ENCODE assay signal across 10 cellular contexts in the genomic region with DNA sequence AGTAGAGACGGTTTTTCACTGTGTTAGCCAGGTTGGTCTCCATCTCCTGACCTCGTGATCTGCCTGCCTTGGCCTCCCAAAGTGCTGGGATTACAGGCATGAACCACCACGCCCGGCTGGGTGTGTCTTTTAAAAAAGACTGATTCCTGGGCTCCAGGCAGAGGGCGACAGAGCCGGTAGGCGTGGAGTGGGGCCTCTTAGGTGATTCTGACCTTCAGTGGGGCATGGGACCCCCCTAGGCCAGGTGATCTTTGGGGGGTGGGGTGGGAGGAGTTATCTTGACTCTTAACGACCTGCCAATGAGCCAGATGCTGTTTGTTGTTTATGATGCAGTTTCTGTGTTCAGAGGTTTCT. TPM values are rescaled to one million over a fixed set of nuclear protein-coding genes. Genes with fewer than 3 reads are reported as not detected.
A peak's percentile ranks its signal among the peaks of the same experiment; 100 is the strongest.
DNase-seq lines count a peak whose midpoint lies in the region; TF ChIP-seq lines count a peak whose summit lies in the region.
"Had no signal": no experiment of that assay in that cellular context is flagged by ENCODE, and none has a peak within 500 bp of the region (broad histone marks: within the 10 kb centered on the region; RNA-seq: fewer than 3 reads in every experiment).

No MANE protein-coding gene starts in this region.

- H3K9ac ChIP-seq in mucosa of rectum (ENCODE audit: low read depth in 1 of 2, low read length in 2 of 2) = peak overlapping the region in 1 of 2 donors; percentile 36
- H3K9ac ChIP-seq: KMS-11 had no signal

- H3K4me3 ChIP-seq in mucosa of rectum (ENCODE audit: low read length in 2 of 2) = no peak overlapping the region
- no peak overlapping the region for H3K4me3 ChIP-seq in uterus

- H3K27me3 Mint-ChIP-seq in activated naive CD4-positive, alpha-beta T cell treated with anti-CD3 and anti-CD28 coated beads for 36 hours (ENCODE audit: low read depth) = no peaks in the 10 kb centered on the region
- peaks cover 7% of the 10 kb centered on the region for H3K27me3 Mint-ChIP-seq in brain

- peaks cover 94% of the 10 kb centered on the region for H3K4me1 Mint-ChIP-seq in activated naive CD4-positive, alpha-beta T cell treated with anti-CD3 and anti-CD28 coated beads for 36 hours (ENCODE audit: low read depth)
- H3K4me1 Mint-ChIP-seq in brain = peaks cover 52% of the 10 kb centered on the region

- H3K27me3 ChIP-seq in mucosa of rectum (ENCODE audit: control insufficient read depth in 2 of 2, insufficient read depth in 2 of 2, low read length in 2 of 2) = peaks cover 0 to 3% of the 10 kb centered on the region in 2 donors
- H3K27me3 ChIP-seq in uterus = no peaks in the 10 kb centered on the region
- H3K27me3 ChIP-seq: BE2C had no signal

- H3K4me1 ChIP-seq in mucosa of rectum (ENCODE audit: control insufficient read depth in 2 of 2, insufficient read depth in 2 of 2, low read length in 2 of 2) (peaks cover 23 to 26% of the 10 kb centered on the region in 2 donors), uterus (peaks cover 16 to 22% of the 10 kb centered on the region in 2 donors)

- no peaks in the 10 kb centered on the region for H3K9me3 Mint-ChIP-seq in activated naive CD4-positive, alpha-beta T cell treated with anti-CD3 and anti-CD28 coated beads for 36 hours
- no peaks in the 10 kb centered on the region for H3K9me3 Mint-ChIP-seq in brain

- H3K9me3 ChIP-seq in mucosa of rectum (ENCODE audit: control insufficient read depth in 2 of 2, low read length in 2 of 2) (no peaks in the 10 kb centered on the region), uterus (no peaks in the 10 kb centered on the region)
- H3K9me3 ChIP-seq: BE2C had no signal

- no peak for DNase-seq in activated naive CD4-positive, alpha-beta T cell treated with anti-CD3 and anti-CD28 coated beads for 36 hours
- DNase-seq in activated naive CD4-positive, alpha-beta T cell treated with Interleukin-2 at 50 U/mL for 16 hours = no peak
- no peak for DNase-seq in uterus
- no peak for DNase-seq in DMS114 treated with DMSO at 0.1 percent for 48 hours (lab: John Stamatoyannopoulos, UW; ENCODE audit: unreplicated experiment)
- no peak for DNase-seq in NCI-H2171 treated with DMSO at 0.1 percent for 48 hours (lab: John Stamatoyannopoulos, UW)
- DNase-seq in LoVo (ENCODE audit: low spot score) = no peak
- DNase-seq: BE2C had no signal

- CTCF ChIA-PET in activated naive CD4-positive, alpha-beta T cell treated with anti-CD3 and anti-CD28 coated beads for 36 hours (lab: Charles Lee) = interaction anchor here (1.0 to 7.0 kb wide), 6 partner anchors 9 to 116 kb away, joined by 3 to 46 read pairs (median 5); a partner anchor contains a TSS

- peak overlapping the region; percentile 96 for H3K27ac Mint-ChIP-seq in activated naive CD4-positive, alpha-beta T cell treated with anti-CD3 and anti-CD28 coated beads for 36 hours
- peak overlapping the region; percentile 68 to 97 (median 95) for H3K27ac Mint-ChIP-seq in brain

- TF ChIP-seq CTCF in brain (conservative IDR thresholded peaks at IDR 0.05) = no peak
- TF ChIP-seq CTCF in uterus (IDR thresholded peaks at IDR 0.05) = no peak

- H3K27ac ChIP-seq in mucosa of rectum (ENCODE audit: low read depth in 2 of 2, low read length in 2 of 2) (peak overlapping the region; percentile 79 to 82), uterus (peak overlapping the region; percentile 70 to 78)
- H3K27ac ChIP-seq: KMS-11 had no signal

- peaks cover 8% of the 10 kb centered on the region for H3K36me3 Mint-ChIP-seq in activated naive CD4-positive, alpha-beta T cell treated with anti-CD3 and anti-CD28 coated beads for 36 hours (ENCODE audit: low read depth)
- H3K36me3 Mint-ChIP-seq in brain = peaks cover 12% of the 10 kb centered on the region

- intact Hi-C loops in activated naive CD4-positive, alpha-beta T cell treated with anti-CD3 and anti-CD28 coated beads for 36 hours (cut with micrococcal nuclease) = loop anchor here (2.0 to 10.0 kb wide), 3 partner anchors 55 to 1389 kb away; a partner anchor contains a TSS
- intact Hi-C loops in uterus (cut with DNase I; ENCODE audit: low total_unique reads) = no loop called here

- TF ChIP-seq POLR2A in uterus (IDR thresholded peaks at IDR 0.05) = no peak

- H3K36me3 ChIP-seq in mucosa of rectum (ENCODE audit: control insufficient read depth in 2 of 2, insufficient read depth in 2 of 2, low read length in 2 of 2) (peaks cover 4 to 8% of the 10 kb centered on the region in 2 donors), uterus (no peaks in the 10 kb centered on the region)
- H3K36me3 ChIP-seq: BE2C had no signal

- H3K4me3 Mint-ChIP-seq in activated naive CD4-positive, alpha-beta T cell treated with anti-CD3 and anti-CD28 coated beads for 36 hours = peak overlapping the region; percentile 52
- H3K4me3 Mint-ChIP-seq in brain = peak overlapping the region in 3 of 5 experiments; percentile 26 to 71 (median 63)

RNA-seq across cellular contexts. Expression of a gene that starts 13.6 kb away (rescaled TPM):
- total RNA-seq in activated naive CD4-positive, alpha-beta T cell treated with anti-CD3 and anti-CD28 coated beads for 36 hours = 10 to 100 TPM; 66.8 to 67.2 TPM
- 29.0 TPM for polyA plus RNA-seq in brain (ENCODE audit: insufficient read depth, low read depth, low replicate concordance)
- 10 to 100 TPM in 3 of 4 donors, 1 to 10 TPM in 1; 7.6 to 42.6 (median 17.2) TPM for total RNA-seq in uterus
